ENCODE assay signal across 8 cellular contexts in the genomic region with DNA sequence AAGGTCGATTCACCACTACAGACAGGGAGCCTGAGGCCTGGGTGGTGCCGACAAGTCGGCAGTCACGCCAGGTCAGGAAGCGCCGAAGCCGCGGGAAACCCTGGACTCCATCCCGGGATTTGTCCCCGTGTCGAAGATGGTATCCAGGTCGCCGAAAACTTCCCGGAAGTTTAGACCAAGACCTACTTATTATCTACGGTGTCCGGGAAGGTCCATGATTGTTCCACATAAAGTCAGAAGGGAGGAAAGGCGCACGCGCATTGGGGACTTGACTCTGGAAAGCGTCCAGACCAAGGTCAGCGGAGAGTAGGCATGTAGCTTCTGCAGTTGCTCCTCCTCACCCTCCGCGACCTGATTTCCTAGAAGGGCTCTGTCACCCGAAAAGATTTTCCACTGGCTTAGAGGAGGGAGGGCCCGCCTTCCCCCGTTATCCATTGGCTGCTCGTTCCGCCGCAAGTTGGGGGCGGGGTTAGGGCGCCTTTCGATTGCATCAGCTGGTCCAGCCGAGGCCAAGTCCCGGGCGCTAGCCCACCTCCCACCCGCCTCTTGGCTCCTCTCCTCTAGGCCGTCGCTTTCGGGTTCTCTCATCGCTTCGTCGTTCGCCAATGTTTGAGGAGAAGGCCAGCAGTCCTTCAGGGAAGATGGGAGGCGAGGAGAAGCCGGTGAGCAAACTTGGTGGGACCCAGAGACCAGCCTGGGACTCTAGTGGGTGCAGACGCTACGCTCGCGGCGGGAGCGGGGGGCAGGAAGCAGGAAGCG. TPM values are rescaled to one million over a fixed set of nuclear protein-coding genes. Genes with fewer than 3 reads are reported as not detected.
DNase-seq lines count a peak whose midpoint lies in the region; ATAC-seq and TF ChIP-seq lines count a peak whose summit lies in the region.

TARS1 (plus strand) TSS at position 484 of the 759 bp plus-strand sequence; CDS start at position 606, 122 bp downstream.

- peaks cover 13% of the 10 kb centered on the region for H3K36me3 ChIP-seq in upper lobe of right lung

- H3K9me3 ChIP-seq in upper lobe of right lung: no peaks in the 10 kb centered on the region

- TF ChIP-seq CTCF in upper lobe of right lung (IDR thresholded peaks at IDR 0.05): no peak

- no peaks in the 10 kb centered on the region for H3K27me3 ChIP-seq in upper lobe of right lung

- ATAC-seq in HG02884 (IDR thresholded peaks at IDR 0.05; ENCODE audit: unreplicated experiment) (peak; percentile 90), left cardiac atrium (peak; percentile 98 to 99), upper lobe of right lung (peak; percentile 98)

- H3K27ac ChIP-seq in upper lobe of right lung: peak within 1 kb of the TSS; percentile 89

- H3K4me1 ChIP-seq in upper lobe of right lung: peaks cover 10% of the 10 kb centered on the region

- intact Hi-C loops in left cardiac atrium (cut with DNase I): no loop called here
- intact Hi-C loops in posterior vena cava (cut with DNase I): no loop called here
- intact Hi-C loops in upper lobe of right lung (cut with DNase I): no loop called here

- H3K4me3 ChIP-seq in upper lobe of right lung: peak within 1 kb of the TSS; percentile 71

- DNase-seq in NCI-H146 treated with DMSO at 0.1 percent for 48 hours (lab: John Stamatoyannopoulos, UW; ENCODE audit: unreplicated experiment) (peak; percentile 98), T-helper 1 cell (peak; percentile 83 to 98 (median 87)), amniotic stem cell (lab: John Stamatoyannopoulos, UW) (peak; percentile 100), left cardiac atrium (peak; percentile 98), posterior vena cava (ENCODE audit: low spot score) (peak; percentile 99), upper lobe of right lung (peak; percentile 97)

- peak; percentile 83 for TF ChIP-seq POLR2A in GM15510 (IDR thresholded peaks at IDR 0.05; ENCODE audit: borderline replicate concordance, extremely low read depth, insufficient read length)

RNA-seq across cellular contexts. Expression of gene TARS1, which starts in this region (rescaled TPM):
- total RNA-seq in left cardiac atrium (10 to 100 TPM; 57.3 to 86.0 TPM), posterior vena cava (100 to 1,000 TPM in 1 of 2 donors, 10 to 100 TPM in 1; 85.9 to 113 TPM), upper lobe of right lung (92.5 TPM)

Comparison
In these comparisons a context has a peak if more than half of its experiments do, and no peak if none do; other contexts are left out.
1. Peak in every context shown above with its lines: DNase-seq, ATAC-seq, H3K4me3 ChIP-seq and H3K27ac ChIP-seq.